In genomic region chr9:36750630-36751029, GRCh38 we compare ENCODE assay signal across 4 cellular contexts.
"Had no signal": no experiment of that assay in that cellular context is flagged by ENCODE, and none has a peak within 500 bp of the region (broad histone marks: within the 10 kb centered on the region; RNA-seq: fewer than 3 reads in every experiment).

No MANE protein-coding gene starts in this region.

- H3K27ac ChIP-seq: HL-60 had no signal

- ATAC-seq: HepG2, K562 had no signal

- DNase-seq: IMR-90 had no signal

- H3K4me3 ChIP-seq: K562 had no signal
